In the genomic region with DNA sequence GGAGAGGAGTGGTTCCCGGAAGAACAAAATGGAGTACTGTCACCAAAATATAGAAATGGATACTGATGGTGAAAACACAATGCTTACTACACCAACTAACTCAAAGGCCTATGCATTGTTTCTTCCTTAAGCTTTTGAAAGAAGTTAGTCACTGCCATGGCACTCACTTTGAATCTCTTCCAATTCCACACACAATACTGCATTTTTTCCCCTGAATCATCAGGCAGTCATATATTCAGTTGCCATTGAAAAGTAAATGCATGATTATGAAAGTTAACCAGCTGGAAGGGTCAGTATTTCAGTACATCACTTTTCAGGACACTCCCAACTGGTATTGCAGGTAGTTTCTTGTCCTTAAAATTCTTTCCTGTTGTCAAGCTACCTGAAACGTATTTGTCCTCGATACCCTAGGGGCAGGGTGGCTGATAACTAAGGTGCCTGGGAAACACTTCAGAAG, we compare ENCODE assay signal across 11 cellular contexts. TPM values are rescaled to one million over a fixed set of nuclear protein-coding genes. Genes with fewer than 3 reads are reported as not detected.
A peak's percentile ranks its signal among the peaks of the same experiment; 100 is the strongest.
DNase-seq lines count a peak whose midpoint lies in the region; ATAC-seq and TF ChIP-seq lines count a peak whose summit lies in the region.
"Had no signal": no experiment of that assay in that cellular context is flagged by ENCODE, and none has a peak within 500 bp of the region (broad histone marks: within the 10 kb centered on the region; RNA-seq: fewer than 3 reads in every experiment).

No MANE protein-coding gene starts in this region.

- no peaks in the 10 kb centered on the region for H3K9me3 Mint-ChIP-seq in natural killer cell
- H3K9me3 Mint-ChIP-seq: central memory CD8-positive, alpha-beta T cell; naive thymus-derived CD4-positive, alpha-beta T cell had no signal

- intact Hi-C loops in natural killer cell (cut with micrococcal nuclease), result no loop called here

- ATAC-seq in natural killer cell, result no peak
- ATAC-seq: naive thymus-derived CD4-positive, alpha-beta T cell had no signal

- no peaks in the 10 kb centered on the region for H3K27me3 Mint-ChIP-seq in natural killer cell (ENCODE audit: low read depth in 2 of 2)
- H3K27me3 Mint-ChIP-seq: central memory CD8-positive, alpha-beta T cell; naive thymus-derived CD4-positive, alpha-beta T cell had no signal

- no peaks in the 10 kb centered on the region for H3K36me3 ChIP-seq in rectal smooth muscle tissue (ENCODE audit: control insufficient read depth, insufficient read depth, low read length)

- H3K4me1 ChIP-seq in rectal smooth muscle tissue (ENCODE audit: control insufficient read depth, insufficient read depth, low read length), result peaks cover 13% of the 10 kb centered on the region

- H3K27ac Mint-ChIP-seq in natural killer cell, result no peak overlapping the region

- DNase-seq in Ammon's horn (ENCODE audit: low spot score) (peak; percentile 72), SK-MEL-5 (ENCODE audit: low read depth, low spot score) (peak; percentile 77), fibroblast of peridontal ligament (ENCODE audit: extremely low read depth) (peak; percentile 98), MV-4-11 (lab: John Stamatoyannopoulos, UW) (no peak), D341Med (ENCODE audit: low spot score) (no peak), natural killer cell (no peak)
- DNase-seq in activated CD4-positive, alpha-beta T cell treated with anti-CD3 and anti-CD28 coated beads for 4 hours, result no peak
- DNase-seq: naive thymus-derived CD4-positive, alpha-beta T cell; NCI-H510A treated with DMSO at 0.1 percent for 48 hours had no signal

- H3K4me3 Mint-ChIP-seq in natural killer cell, result no peak overlapping the region
- H3K4me3 Mint-ChIP-seq: central memory CD8-positive, alpha-beta T cell; naive thymus-derived CD4-positive, alpha-beta T cell had no signal

- no peaks in the 10 kb centered on the region for H3K36me3 Mint-ChIP-seq in natural killer cell

- no peak overlapping the region for H3K9ac ChIP-seq in rectal smooth muscle tissue (ENCODE audit: low read length)

- no peaks in the 10 kb centered on the region for H3K27me3 ChIP-seq in rectal smooth muscle tissue (ENCODE audit: control insufficient read depth, insufficient read depth, low read length)

- in situ Hi-C loops in SK-MEL-5 (cut with HindIII; ENCODE audit: low pct_unique_long_range_greater_than_20kb, low sequenced_read_pairs), result no loop called here

- H3K27ac ChIP-seq in rectal smooth muscle tissue (ENCODE audit: low read depth, low read length), result peak overlapping the region; percentile 71

- TF ChIP-seq CTCF in natural killer cell (IDR thresholded peaks at IDR 0.05), result no peak

- H3K4me1 Mint-ChIP-seq in natural killer cell, result peaks cover 12% of the 10 kb centered on the region in 2 donors

- H3K4me3 ChIP-seq in rectal smooth muscle tissue (ENCODE audit: low read length), result no peak overlapping the region

RNA-seq across cellular contexts. Expression of a gene that starts 9.0 kb away (rescaled TPM):
- total RNA-seq in SK-MEL-5 (2014; rRNA removed; shearing (Covaris generic)), result 50.5 and 54.5 TPM in 2 replicates
- polyA plus RNA-seq in SK-MEL-5 (2015; cell fraction: cytosol; rRNA removed), result 53.0 and 57.9 TPM in 2 replicates
- polyA plus RNA-seq in SK-MEL-5 (2015; cell fraction: nucleus; rRNA removed), result 151 and 171 TPM in 2 replicates
- total RNA-seq in natural killer cell, result 10 to 100 TPM; 49.0 to 86.1 (median 66.0) TPM

RNA-seq across cellular contexts. Expression of a gene that starts 59.7 kb away (rescaled TPM):
- total RNA-seq in SK-MEL-5 (2014; rRNA removed; shearing (Covaris generic)), result 83.4 and 98.9 TPM in 2 replicates
- 39.7 and 54.0 TPM in 2 replicates for polyA plus RNA-seq in SK-MEL-5 (2015; cell fraction: cytosol; rRNA removed)
- 44.0 and 44.3 TPM in 2 replicates for polyA plus RNA-seq in SK-MEL-5 (2015; cell fraction: nucleus; rRNA removed)
- 10 to 100 TPM; 73.4 to 88.6 (median 80.0) TPM for total RNA-seq in natural killer cell

Comparison
In these comparisons a context has a peak if more than half of its experiments do, and no peak if none do; other contexts are left out.
1. DNase-seq: peak in Ammon's horn (single experiment), SK-MEL-5 (single experiment) and fibroblast of peridontal ligament (single experiment); none in MV-4-11 (single experiment), D341Med (single experiment), natural killer cell (single experiment) and activated CD4-positive, alpha-beta T cell treated with anti-CD3 and anti-CD28 coated beads for 4 hours (0 of 2).